ENCODE assay signal across 8 cellular contexts in genomic region chr17:45060824-45061605, GRCh38. TPM values are rescaled to one million over a fixed set of nuclear protein-coding genes. Genes with fewer than 3 reads are reported as not detected.
DNase-seq lines count a peak whose midpoint lies in the region; ATAC-seq, FAIRE-seq and TF ChIP-seq lines count a peak whose summit lies in the region.

Gene NMT1 (plus strand): TSS chr17:45061317. CDS start chr17:45061330, 13 bp downstream.

- no peak for TF ChIP-seq CTCF in esophagus muscularis mucosa (IDR thresholded peaks at IDR 0.05)

- H3K4me1 Mint-ChIP-seq in activated T-cell treated with anti-CD3 and anti-CD28 coated beads, Interleukin-2, amount 50 U/mL, for 72 hours (ENCODE audit: low read depth): peaks cover 64% of the 10 kb centered on the region

- H3K27ac ChIP-seq in KOPT-K1 (ENCODE audit: low read depth, low read length, poor library complexity, severe bottlenecking) (peak within 1 kb of the TSS; percentile 94), esophagus muscularis mucosa (replicated peaks in 1 of 4) (peak within 1 kb of the TSS; percentile 84 to 95 (median 86)), muscle layer of duodenum (ENCODE audit: low read length) (peak within 1 kb of the TSS; percentile 97)

- H3K4me3 ChIP-seq in esophagus muscularis mucosa (peak within 1 kb of the TSS; percentile 65 to 89 (median 76)), muscle layer of duodenum (ENCODE audit: low read depth in 1 of 2, low read length in 2 of 2) (peak within 1 kb of the TSS; percentile 86 to 88)

- intact Hi-C loops in esophagus muscularis mucosa (cut with DNase I): no loop called here

- peaks cover 5 to 11% of the 10 kb centered on the region in 2 donors for H3K36me3 Mint-ChIP-seq in activated T-cell treated with anti-CD3 and anti-CD28 coated beads, Interleukin-2, amount 50 U/mL, for 72 hours (ENCODE audit: insufficient read depth in 2 of 2)

- DNase-seq in DMS79 (lab: John Stamatoyannopoulos, UW) (peak; percentile 99), RCC 7860 (ENCODE audit: low spot score) (peak; percentile 99), esophagus muscularis mucosa (ENCODE audit: extremely low spot score) (peak; percentile 100)
- DNase-seq in activated T-cell treated with anti-CD3 and anti-CD28 coated beads, Interleukin-2, amount 50 U/mL, for 72 hours: peak; percentile 94 to 97
- DNase-seq in stimulated activated CD8-positive, alpha-beta memory T cell treated with anti-CD3 and anti-CD28 coated beads, Interleukin-7, amount 100 ng/mL, for 4 hours (ENCODE audit: low read depth in 2 of 2): peak; percentile 92 to 97

- no peaks in the 10 kb centered on the region for H3K9me3 ChIP-seq in KOPT-K1 (ENCODE audit: insufficient read depth, low read length, poor library complexity, severe bottlenecking)
- no peaks in the 10 kb centered on the region for H3K9me3 ChIP-seq in esophagus muscularis mucosa
- no peaks in the 10 kb centered on the region for H3K9me3 ChIP-seq in muscle layer of duodenum (ENCODE audit: control insufficient read depth in 1 of 2, low read length in 2 of 2)

- ATAC-seq in GM21786 (IDR thresholded peaks at IDR 0.05; ENCODE audit: unreplicated experiment): peak; percentile 90
- ATAC-seq in activated T-cell treated with anti-CD3 and anti-CD28 coated beads, Interleukin-2, amount 50 U/mL, for 72 hours (replicated peaks in 1 of 2): peak; percentile 91

- peak within 1 kb of the TSS; percentile 98 for H3K27ac Mint-ChIP-seq in activated T-cell treated with anti-CD3 and anti-CD28 coated beads, Interleukin-2, amount 50 U/mL, for 72 hours

- H3K27me3 ChIP-seq in esophagus muscularis mucosa (no peaks in the 10 kb centered on the region), muscle layer of duodenum (ENCODE audit: low read depth, low read length) (no peaks in the 10 kb centered on the region)

- H3K27me3 Mint-ChIP-seq in activated T-cell treated with anti-CD3 and anti-CD28 coated beads, Interleukin-2, amount 50 U/mL, for 72 hours (ENCODE audit: low read depth): no peaks in the 10 kb centered on the region

- no peaks in the 10 kb centered on the region for H3K9me3 Mint-ChIP-seq in activated T-cell treated with anti-CD3 and anti-CD28 coated beads, Interleukin-2, amount 50 U/mL, for 72 hours

- FAIRE-seq in RCC 7860 (lab: Jason Lieb, UNC): peak; percentile 88

- TF ChIP-seq EP300 in esophagus muscularis mucosa (IDR thresholded peaks at IDR 0.05): no peak

- peak within 1 kb of the TSS; percentile 75 to 92 for H3K4me3 Mint-ChIP-seq in activated T-cell treated with anti-CD3 and anti-CD28 coated beads, Interleukin-2, amount 50 U/mL, for 72 hours

- H3K36me3 ChIP-seq in KOPT-K1 (ENCODE audit: insufficient read depth, low read length) (peaks cover under 1% of the 10 kb centered on the region; the same call in 1 of the 2 replicates), esophagus muscularis mucosa (peaks cover 0 to 6% (median 0%) of the 10 kb centered on the region in 4 donors), muscle layer of duodenum (ENCODE audit: control insufficient read depth in 1 of 2, insufficient read depth in 2 of 2, low read length in 2 of 2) (peaks cover 0 to 3% of the 10 kb centered on the region in 2 donors)

- 0% methylated on average over 14 of the region's 49 CpGs for WGBS in esophagus muscularis mucosa

- TF ChIP-seq POLR2A in esophagus muscularis mucosa (IDR thresholded peaks at IDR 0.05; ENCODE audit: low read depth): peak; percentile 95

- H3K4me1 ChIP-seq in esophagus muscularis mucosa (peaks cover 41 to 61% (median 60%) of the 10 kb centered on the region in 4 donors), muscle layer of duodenum (ENCODE audit: control insufficient read depth in 1 of 2, insufficient read depth in 2 of 2, low read length in 2 of 2) (peaks cover 5 to 41% of the 10 kb centered on the region in 2 donors)

RNA-seq across cellular contexts. Expression of gene NMT1, which starts in this region (rescaled TPM):
- 100 to 1,000 TPM; 130 to 145 TPM for total RNA-seq in activated T-cell treated with anti-CD3 and anti-CD28 coated beads, Interleukin-2, amount 50 U/mL, for 72 hours
- 10 to 100 TPM; 58.5 to 79.3 (median 65.1) TPM for total RNA-seq in esophagus muscularis mucosa

Comparison
In these comparisons a context has a peak if more than half of its experiments do, and no peak if none do; other contexts are left out.
1. Peak in every context shown above with its lines: DNase-seq, ATAC-seq, H3K4me3 ChIP-seq and H3K27ac ChIP-seq.